27 cellular contexts compared by ENCODE assay signal in the genomic region with DNA sequence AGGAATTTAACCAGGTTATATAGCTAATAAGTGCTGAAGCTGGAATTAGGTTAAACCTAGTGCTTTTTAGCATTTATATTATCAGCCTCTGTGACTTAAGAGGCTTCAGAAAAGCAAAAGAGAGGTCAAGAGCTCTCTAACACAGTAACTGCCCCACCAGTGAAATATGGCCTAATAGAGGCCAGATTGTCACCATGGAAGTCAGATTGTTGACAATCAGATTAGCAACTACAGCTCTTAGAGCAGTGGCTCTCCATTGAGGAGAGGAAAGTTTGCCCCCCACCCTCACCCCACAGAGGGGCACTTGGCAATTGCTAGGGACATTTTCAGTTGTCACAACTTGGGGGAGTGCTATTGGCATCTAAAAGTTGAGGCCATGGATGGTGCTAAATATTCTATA. TPM values are rescaled to one million over a fixed set of nuclear protein-coding genes. Genes with fewer than 3 reads are reported as not detected.
DNase-seq lines count a peak whose midpoint lies in the region; ATAC-seq, FAIRE-seq and TF ChIP-seq lines count a peak whose summit lies in the region.
"Had no signal": no experiment of that assay in that cellular context is flagged by ENCODE, and none has a peak within 500 bp of the region (broad histone marks: within the 10 kb centered on the region; RNA-seq: fewer than 3 reads in every experiment).

No MANE protein-coding gene starts in this region.

- no peak overlapping the region for H2AK5ac ChIP-seq in mesendoderm (ENCODE audit: low read length)

- H3K4me3 ChIP-seq in KMS-11 (IDR thresholded peaks at IDR 0.05; ENCODE audit: insufficient read depth, low read depth, low read length) (no peak overlapping the region), K562 (no peak overlapping the region), mesendoderm (ENCODE audit: low read length) (no peak overlapping the region), breast epithelium (no peak overlapping the region)
- H3K4me3 ChIP-seq: A549; BLaER1 treated with 17β-estradiol and CSF1 and Interleukin-3, amounts not matched to agents 10 nM and 100 nM; HAP-1 had no signal

- H3K79me1 ChIP-seq in mesendoderm (ENCODE audit: low read length), result no peaks in the 10 kb centered on the region

- no peak overlapping the region for H4K8ac ChIP-seq in mesendoderm (ENCODE audit: low read depth, low read length)

- H3K18ac ChIP-seq in mesendoderm (ENCODE audit: low read length), result no peak overlapping the region

- H3K79me2 ChIP-seq in KMS-11 (ENCODE audit: insufficient read depth, low read depth) (no peaks in the 10 kb centered on the region), K562 (ENCODE audit: control insufficient read depth, insufficient read depth, low read length) (no peaks in the 10 kb centered on the region), mesendoderm (ENCODE audit: control insufficient read depth, insufficient read depth, low read length) (no peaks in the 10 kb centered on the region)

- H3K36me3 ChIP-seq in KMS-11 (ENCODE audit: insufficient read depth) (no peaks in the 10 kb centered on the region), K562 (ENCODE audit: control insufficient read depth, insufficient read depth, low read length) (no peaks in the 10 kb centered on the region), mesendoderm (ENCODE audit: control insufficient read depth, insufficient read depth, low read length) (no peaks in the 10 kb centered on the region), breast epithelium (no peaks in the 10 kb centered on the region)
- H3K36me3 ChIP-seq: BE2C; BLaER1 treated with 17β-estradiol and CSF1 and Interleukin-3, amounts not matched to agents 10 nM and 100 nM; HAP-1 had no signal

- POLR2A ChIA-PET in K562 (lab: Yijun Ruan, JAX), result interaction anchor here (1.1 kb wide), 1 partner anchor 9 kb away, joined by 5 read pairs; no protein-coding TSS in a partner anchor

- H3K9me3 ChIP-seq in K562 (replicated peaks; ENCODE audit: control insufficient read depth, insufficient read depth, low read depth, low read length) (no peaks in the 10 kb centered on the region), breast epithelium (no peaks in the 10 kb centered on the region)
- H3K9me3 ChIP-seq: A549; BE2C; BLaER1 treated with 17β-estradiol and CSF1 and Interleukin-3, amounts not matched to agents 10 nM and 100 nM; HAP-1 had no signal

- H4K5ac ChIP-seq in mesendoderm (ENCODE audit: low read length), result no peak overlapping the region

- H2BK5ac ChIP-seq in mesendoderm (ENCODE audit: low read length), result no peak overlapping the region

- H3K23ac ChIP-seq in mesendoderm (ENCODE audit: low read length), result no peak overlapping the region

- no peaks in the 10 kb centered on the region for H3K27me3 ChIP-seq in KMS-11 (ENCODE audit: insufficient read depth, low read depth)
- no peaks in the 10 kb centered on the region for H3K27me3 ChIP-seq in K562 (ENCODE audit: control insufficient read depth in 2 of 2, insufficient read depth in 2 of 2, low read length in 2 of 2)
- H3K27me3 ChIP-seq in mesendoderm (ENCODE audit: insufficient read depth, low read length, poor library complexity), result no peaks in the 10 kb centered on the region
- no peaks in the 10 kb centered on the region for H3K27me3 ChIP-seq in foreskin keratinocyte
- no peaks in the 10 kb centered on the region for H3K27me3 ChIP-seq in breast epithelium
- H3K27me3 ChIP-seq: BE2C; BLaER1 treated with 17β-estradiol and CSF1 and Interleukin-3, amounts not matched to agents 10 nM and 100 nM had no signal

- peak; percentile 58 for DNase-seq in NCI-H82 (lab: John Stamatoyannopoulos, UW)
- no peak for DNase-seq in K562 (ENCODE audit: extremely low read depth in 1 of 4, low spot score in 3 of 4)
- peak; percentile 24 for DNase-seq in mesendoderm
- no peak for DNase-seq in cardiac septum (ENCODE audit: low spot score)
- DNase-seq in foreskin keratinocyte, result no peak
- no peak for DNase-seq in breast epithelium (ENCODE audit: low spot score in 2 of 2)
- DNase-seq: 8988T; ACHN; AML-193; BE2C; Calu3; CD4-positive, alpha-beta T cell; DMS79 treated with DMSO at 0.1 percent for 48 hours; GF-D8; GOT3; HFFc6 had no signal

- no TSS peak for BruUV-seq in K562 (replicated peaks; lab: Mats Ljungman, UMichigan)

- H3K9me1 ChIP-seq in K562 (ENCODE audit: control insufficient read depth, insufficient read depth, low read length), result no peaks in the 10 kb centered on the region

- CTCF ChIA-PET in K562 (lab: Yijun Ruan, JAX; ENCODE audit: low intra/inter-chr PET ratio), result no interaction called here

- no peak overlapping the region for H3K27ac ChIP-seq in KMS-11
- H3K27ac ChIP-seq in K562 (ENCODE audit: extremely low read depth, low read depth, low read length), result no peak overlapping the region
- no peak overlapping the region for H3K27ac ChIP-seq in mesendoderm (ENCODE audit: low read depth, low read length)
- H3K27ac ChIP-seq in foreskin keratinocyte, result no peak overlapping the region
- H3K27ac ChIP-seq in breast epithelium, result no peak overlapping the region
- H3K27ac ChIP-seq: A549; BLaER1 treated with 17β-estradiol and CSF1 and Interleukin-3, amounts not matched to agents 10 nM and 100 nM had no signal

- H4K20me1 ChIP-seq in KMS-11 (ENCODE audit: insufficient read depth) (no peaks in the 10 kb centered on the region), K562 (replicated peaks; ENCODE audit: control insufficient read depth, insufficient read depth, low read length) (no peaks in the 10 kb centered on the region)
- H4K20me1 ChIP-seq: BLaER1 treated with 17β-estradiol and CSF1 and Interleukin-3, amounts not matched to agents 10 nM and 100 nM had no signal

- peaks cover 30% of the 10 kb centered on the region for H3K4me1 ChIP-seq in KMS-11 (ENCODE audit: low read depth, poor library complexity, severe bottlenecking)
- H3K4me1 ChIP-seq in K562 (replicated peaks in 1 of 2; ENCODE audit: control insufficient read depth in 2 of 2, insufficient read depth in 2 of 2, low read length in 2 of 2), result peaks cover 0 to 27% of the 10 kb centered on the region in 2 experiments; a peak in 2 of 5 replicates
- peaks cover 2% of the 10 kb centered on the region for H3K4me1 ChIP-seq in mesendoderm (ENCODE audit: control insufficient read depth, low read depth, low read length)
- no peaks in the 10 kb centered on the region for H3K4me1 ChIP-seq in foreskin keratinocyte
- no peaks in the 10 kb centered on the region for H3K4me1 ChIP-seq in breast epithelium
- H3K4me1 ChIP-seq: HAP-1 had no signal

- no peak overlapping the region for H2BK15ac ChIP-seq in mesendoderm (replicated peaks; ENCODE audit: low read depth)

- no peak for TF ChIP-seq CTCF in KMS-11 (conservative IDR thresholded peaks at IDR 0.05; ENCODE audit: low read depth, low read length)
- TF ChIP-seq CTCF in K562 (IDR thresholded peaks at IDR 0.05 in 2 of 3, conservative IDR thresholded peaks at IDR 0.05 in 1 of 3; ENCODE audit: insufficient read depth in 2 of 3, low read depth in 1 of 3, low read length in 3 of 3), result no peak
- no peak for TF ChIP-seq CTCF in foreskin keratinocyte (conservative IDR thresholded peaks at IDR 0.05)
- no peak for TF ChIP-seq CTCF in breast epithelium (IDR thresholded peaks at IDR 0.05)

- in situ Hi-C loops in K562 (cut with MboI), result no loop called here

- peak overlapping the region; percentile 29; the same call in 1 of the 2 replicates for H3K4me2 ChIP-seq in KMS-11
- H3K4me2 ChIP-seq in K562 (ENCODE audit: insufficient read depth, low read length), result no peak overlapping the region
- no peak overlapping the region for H3K4me2 ChIP-seq in mesendoderm (ENCODE audit: low read length)
- H3K4me2 ChIP-seq: A549 had no signal

- H2AFZ ChIP-seq in KMS-11 (ENCODE audit: low read depth), result no peak overlapping the region
- no peak overlapping the region for H2AFZ ChIP-seq in K562 (ENCODE audit: low read depth, low read length)

- H3K56ac ChIP-seq in mesendoderm (ENCODE audit: low read length), result no peak overlapping the region

- no peak overlapping the region for H2BK120ac ChIP-seq in mesendoderm (ENCODE audit: low read depth, low read length)

- intact Hi-C loops in K562 (cut with micrococcal nuclease), result no loop called here
- intact Hi-C loops in cardiac septum (cut with DNase I), result no loop called here
- intact Hi-C loops in breast epithelium (cut with DNase I; ENCODE audit: low total_unique reads), result no loop called here

- no peak for TF ChIP-seq POLR2A in K562 (conservative IDR thresholded peaks at IDR 0.05)
- no peak for TF ChIP-seq POLR2A in breast epithelium (IDR thresholded peaks at IDR 0.05)

- ATAC-seq in K562 (no peak), foreskin keratinocyte (no peak), GM21717 (IDR thresholded peaks at IDR 0.05; ENCODE audit: unreplicated experiment) (no peak)
- ATAC-seq: A549 had no signal

- no peak for TF ChIP-seq EP300 in K562 (IDR thresholded peaks at IDR 0.05; ENCODE audit: low read length)

- H3K9ac ChIP-seq in KMS-11 (no peak overlapping the region), K562 (ENCODE audit: insufficient read depth in 1 of 2, low read depth in 2 of 2, low read length in 2 of 2) (no peak overlapping the region), mesendoderm (ENCODE audit: low read length) (no peak overlapping the region)
- H3K9ac ChIP-seq: BLaER1 treated with 17β-estradiol and CSF1 and Interleukin-3, amounts not matched to agents 10 nM and 100 nM had no signal

- no peak for TF ChIP-seq RAD21 in K562 (CRISPR knock-in tag; conservative IDR thresholded peaks at IDR 0.05 in 1 of 2, IDR thresholded peaks at IDR 0.05 in 1 of 2)

- no peak for FAIRE-seq in K562 (lab: Jason Lieb, UNC)
- FAIRE-seq: A549, GM12891, GM18507, H54 had no signal

- H3K4ac ChIP-seq in mesendoderm (ENCODE audit: low read depth, low read length), result no peak overlapping the region

RNA-seq across cellular contexts. Expression of a gene that starts 23.3 kb away (rescaled TPM):
- not detected in 2 replicates for total RNA-seq in K562 (2011; cell fraction: chromatin; rRNA removed; ENCODE audit: low replicate concordance)
- total RNA-seq in K562 (2011; cell fraction: nucleolus; rRNA removed), result not detected in 2 replicates
- not detected in 2 replicates for total RNA-seq in K562 (2011; cell fraction: nucleoplasm; rRNA removed)
- total RNA-seq in K562 (2014; rRNA removed) (not detected in 2 replicates), K562 (2014; rRNA removed; fragmentation: Illumina TruSeq; extraction: Trizol) (not detected in 2 replicates), K562 (2015; rRNA removed; fragmentation: Illumina TruSeq; extraction: Trizol) (not detected in 2 replicates), K562 (2021) (not detected in 2 replicates), cardiac septum (117 TPM), foreskin keratinocyte (not detected in 2 replicates), breast epithelium (not detected)
- polyA plus RNA-seq in K562 (2011; rRNA removed) (not detected in 2 replicates), K562 (2014; fragmentation: Illumina TruSeq; extraction: Trizol) (not detected in 2 replicates), K562 (2014; fragmentation: Nextera tagmentation; extraction: Ambion mirVana) (under 1 TPM in 1 of 2 experiments, not detected in 1; 0.03 TPM), K562 (2014; rRNA removed) (not detected in 2 replicates), foreskin keratinocyte (not detected in 2 replicates)
- not detected in 2 replicates for polyA plus RNA-seq in K562 (2011; cell fraction: cytosol; rRNA removed)
- polyA plus RNA-seq in K562 (2011; cell fraction: nucleus; rRNA removed), result not detected in 2 replicates
- polyA plus RNA-seq in K562 (2012), result 0.03 and 0.10 TPM in 2 replicates
- not detected in 2 replicates for polyA minus RNA-seq in K562 (2011; rRNA and poly(A)+ RNA removed)
- not detected in 2 replicates for polyA minus RNA-seq in K562 (2011; cell fraction: cytosol; rRNA and poly(A)+ RNA removed)
- polyA minus RNA-seq in K562 (2011; cell fraction: nucleus; rRNA and poly(A)+ RNA removed), result not detected in 2 replicates
- not detected for polyA plus RNA-seq in mesendoderm (2013, experiment 1 of 2)
- polyA plus RNA-seq in mesendoderm (2013, experiment 2 of 2), result not detected
- total RNA-seq: Calu3; CD4-positive, alpha-beta T cell; Daoy; G401; HFFc6 had no signal
- polyA plus RNA-seq: A549, CD14-positive monocyte had no signal

Comparison
In these comparisons a context has a peak if more than half of its experiments do, and no peak if none do; other contexts are left out.
1. DNase-seq: peak in NCI-H82 (single experiment) and mesendoderm (single experiment); none in K562 (0 of 4), cardiac septum (single experiment), foreskin keratinocyte (0 of 2) and breast epithelium (0 of 2).
2. RNA of a gene that starts 23.3 kb away (total RNA-seq): 117 TPM in cardiac septum (single experiment); not detected in K562, not detected in foreskin keratinocyte and not detected in breast epithelium; every median in the first group is over 100 times any median in the second.